9 cellular contexts compared by ENCODE assay signal in the genomic region with DNA sequence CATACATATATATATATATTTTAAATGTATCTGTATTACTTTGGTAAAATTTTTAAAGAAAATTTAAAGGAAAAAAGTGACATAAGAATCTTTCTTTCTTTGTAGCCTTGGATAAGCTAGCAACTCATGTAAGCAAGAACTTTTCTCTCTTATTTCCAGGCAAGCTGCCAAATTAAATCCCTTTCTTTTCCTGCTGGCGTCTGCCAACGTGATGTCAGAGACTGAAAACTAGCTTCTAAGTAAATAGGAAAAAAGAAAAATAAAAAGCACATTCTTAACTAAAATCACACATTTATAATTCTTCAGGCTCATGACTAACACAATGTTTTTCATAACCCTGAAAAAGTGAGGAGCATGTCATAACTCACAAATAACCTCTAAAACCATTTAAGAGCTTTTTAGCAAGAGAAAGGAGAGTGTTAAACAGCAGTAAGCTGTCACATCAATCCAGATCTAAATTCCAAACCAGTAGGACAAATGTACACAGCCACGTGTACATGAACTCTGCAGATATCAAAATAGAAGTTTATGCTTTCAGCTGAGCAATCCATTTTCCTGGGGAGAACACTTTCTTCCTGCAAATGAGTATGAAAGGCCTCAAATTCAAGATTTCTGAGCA.
DNase-seq lines count a peak whose midpoint lies in the region; ATAC-seq and TF ChIP-seq lines count a peak whose summit lies in the region.
"Had no signal": no experiment of that assay in that cellular context is flagged by ENCODE, and none has a peak within 500 bp of the region (broad histone marks: within the 10 kb centered on the region; RNA-seq: fewer than 3 reads in every experiment).

No MANE protein-coding gene starts in this region.

- H3K27ac ChIP-seq in AG04450 (ENCODE audit: low read depth, low read length) (peak overlapping the region; percentile 43), epithelial cell of prostate (peak overlapping the region; percentile 31)

- H3K4me1 Mint-ChIP-seq in naive thymus-derived CD8-positive, alpha-beta T cell, result peaks cover 0 to 2% (median under 1%) of the 10 kb centered on the region in 4 donors
- H3K4me1 Mint-ChIP-seq: activated CD4-positive, alpha-beta memory T cell treated with anti-CD3 and anti-CD28 coated beads, Interleukin-2, amount 10 ng/mL, durations not matched to agents 7 days and 5 days had no signal

- H3K9me3 ChIP-seq in AG04450 (ENCODE audit: control insufficient read depth, insufficient read depth, low read length), result peaks cover 8% of the 10 kb centered on the region; the same call in 1 of the 2 replicates

- no peak overlapping the region for H3K27ac Mint-ChIP-seq in naive thymus-derived CD8-positive, alpha-beta T cell
- H3K27ac Mint-ChIP-seq: activated CD4-positive, alpha-beta memory T cell treated with anti-CD3 and anti-CD28 coated beads, Interleukin-2, amount 10 ng/mL, durations not matched to agents 7 days and 5 days had no signal

- no peaks in the 10 kb centered on the region for H3K36me3 Mint-ChIP-seq in naive thymus-derived CD8-positive, alpha-beta T cell

- H3K27me3 ChIP-seq in AG04450 (ENCODE audit: control insufficient read depth, insufficient read depth, low read length), result no peaks in the 10 kb centered on the region

- CTCF ChIA-PET in AG04450 (lab: Charles Lee), result interaction anchor here (1.0 to 1.2 kb wide), 3 partner anchors 19 to 131 kb away, joined by 3 to 8 read pairs (median 3); no protein-coding TSS in a partner anchor

- no peak for ATAC-seq in naive thymus-derived CD8-positive, alpha-beta T cell

- no peak overlapping the region for H3K4me3 Mint-ChIP-seq in naive thymus-derived CD8-positive, alpha-beta T cell
- H3K4me3 Mint-ChIP-seq: activated CD4-positive, alpha-beta memory T cell treated with anti-CD3 and anti-CD28 coated beads, Interleukin-2, amount 10 ng/mL, durations not matched to agents 7 days and 5 days had no signal

- no peak for TF ChIP-seq CTCF in AG04450 (IDR thresholded peaks at IDR 0.05; ENCODE audit: low read depth, low read length)

- peak; percentile 75 for DNase-seq in AG04450 (ENCODE audit: low read depth, low spot score)
- DNase-seq in NCI-H345 (lab: John Stamatoyannopoulos, UW), result peak; percentile 19
- peak; percentile 34 for DNase-seq in epithelial cell of prostate (ENCODE audit: low read depth, low spot score)
- peak; percentile 80 for DNase-seq in myocyte (ENCODE audit: low read depth)
- DNase-seq in activated gamma-delta T cell treated with Interleukin-2 at 50 U/mL for 16 hours, result no peak
- no peak for DNase-seq in NCI-H526 treated with DMSO at 0.1 percent for 48 hours (lab: John Stamatoyannopoulos, UW)
- DNase-seq in activated CD4-positive, alpha-beta T cell treated with anti-CD3 and anti-CD28 coated beads, Interleukin-2, amount 50 U/mL, for 48 hours, result no peak
- DNase-seq in naive thymus-derived CD8-positive, alpha-beta T cell, result no peak
- DNase-seq: activated CD4-positive, alpha-beta memory T cell treated with anti-CD3 and anti-CD28 coated beads, Interleukin-2, amount 10 ng/mL, durations not matched to agents 7 days and 5 days had no signal

- H3K27me3 Mint-ChIP-seq in naive thymus-derived CD8-positive, alpha-beta T cell, result no peaks in the 10 kb centered on the region
- H3K27me3 Mint-ChIP-seq: activated CD4-positive, alpha-beta memory T cell treated with anti-CD3 and anti-CD28 coated beads, Interleukin-2, amount 10 ng/mL, durations not matched to agents 7 days and 5 days had no signal

- peaks cover 0 to 4% (median 0%) of the 10 kb centered on the region in 9 donors for H3K9me3 Mint-ChIP-seq in naive thymus-derived CD8-positive, alpha-beta T cell
- H3K9me3 Mint-ChIP-seq: activated CD4-positive, alpha-beta memory T cell treated with anti-CD3 and anti-CD28 coated beads, Interleukin-2, amount 10 ng/mL, durations not matched to agents 7 days and 5 days had no signal

- POLR2A ChIA-PET in AG04450 (lab: Yijun Ruan, JAX), result interaction anchor here (1.0 to 1.6 kb wide), 2 partner anchors 116 to 134 kb away, joined by 3 to 5 read pairs; no protein-coding TSS in a partner anchor
- POLR2A ChIA-PET in naive thymus-derived CD8-positive, alpha-beta T cell (lab: Charles Lee), result no interaction called here

- no peak overlapping the region for H3K4me3 ChIP-seq in AG04450 (ENCODE audit: low read depth, low read length)

Comparison
In these comparisons a context has a peak if more than half of its experiments do, and no peak if none do; other contexts are left out.
1. DNase-seq: peak in AG04450 (single experiment), NCI-H345 (single experiment), epithelial cell of prostate (single experiment) and myocyte (single experiment); none in activated gamma-delta T cell treated with Interleukin-2 at 50 U/mL for 16 hours (single experiment), NCI-H526 treated with DMSO at 0.1 percent for 48 hours (single experiment), activated CD4-positive, alpha-beta T cell treated with anti-CD3 and anti-CD28 coated beads, Interleukin-2, amount 50 U/mL, for 48 hours (0 of 2) and naive thymus-derived CD8-positive, alpha-beta T cell (0 of 10).